In the genomic region with DNA sequence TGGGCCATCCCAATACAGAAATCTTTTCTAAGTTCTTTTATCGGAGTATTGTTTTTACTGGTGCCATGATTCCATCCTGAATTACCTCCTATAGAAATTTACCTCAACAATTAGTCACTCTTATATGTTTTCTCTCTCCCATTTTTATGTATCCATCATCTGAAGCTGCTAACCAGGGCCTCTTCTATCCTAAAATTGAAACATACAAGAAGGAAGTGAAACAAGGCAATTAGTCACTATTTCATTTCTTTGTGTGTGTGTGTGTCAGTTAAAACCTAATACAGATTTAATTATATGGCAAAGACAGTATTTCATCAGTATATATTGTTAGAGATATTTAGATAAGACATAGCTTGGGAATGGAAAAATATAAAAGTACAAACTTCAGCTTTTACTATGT, we compare ENCODE assay signal across 12 cellular contexts.
DNase-seq lines count a peak whose midpoint lies in the region; ATAC-seq and TF ChIP-seq lines count a peak whose summit lies in the region.
"Had no signal": no experiment of that assay in that cellular context is flagged by ENCODE, and none has a peak within 500 bp of the region (broad histone marks: within the 10 kb centered on the region; RNA-seq: fewer than 3 reads in every experiment).

No MANE protein-coding gene starts in this region.

- H3K36me3 Mint-ChIP-seq in activated naive CD4-positive, alpha-beta T cell treated with anti-CD3 and anti-CD28 coated beads, Interleukin-2, amount 50 U/mL, for 72 hours: no peaks in the 10 kb centered on the region
- H3K36me3 Mint-ChIP-seq in activated naive CD4-positive, alpha-beta T cell treated with anti-CD3 and anti-CD28 coated beads, Interleukin-2, amount 10 ng/mL, durations not matched to agents 7 days and 5 days: peaks cover 6% of the 10 kb centered on the region

- no peak for DNase-seq in activated naive CD4-positive, alpha-beta T cell treated with anti-CD3 and anti-CD28 coated beads, Interleukin-2, amount 50 U/mL, for 72 hours (ENCODE audit: low spot score in 2 of 2)
- no peak for DNase-seq in activated naive CD4-positive, alpha-beta T cell treated with anti-CD3 and anti-CD28 coated beads, Interleukin-2, amount 10 ng/mL, durations not matched to agents 7 days and 5 days
- DNase-seq in NCI-H774 (lab: John Stamatoyannopoulos, UW) (no peak), head of caudate nucleus (no peak), Peyer's patch (no peak), NCI-H1092 (lab: John Stamatoyannopoulos, UW) (no peak)
- DNase-seq: H9, trophoblast cell had no signal

- no peak overlapping the region for H3K4me3 ChIP-seq in Peyer's patch

- no peak for TF ChIP-seq POLR2A in Peyer's patch (IDR thresholded peaks at IDR 0.05)

- CTCF ChIA-PET in activated naive CD4-positive, alpha-beta T cell treated with anti-CD3 and anti-CD28 coated beads, Interleukin-2, amount 10 ng/mL, durations not matched to agents 7 days and 5 days (lab: Charles Lee): interaction anchor here (1.3 kb wide), 1 partner anchor 10 kb away, joined by 4 read pairs; no protein-coding TSS in a partner anchor

- no peak overlapping the region for H3K27ac ChIP-seq in Peyer's patch

- H3K9me3 Mint-ChIP-seq in activated naive CD4-positive, alpha-beta T cell treated with anti-CD3 and anti-CD28 coated beads, Interleukin-2, amount 50 U/mL, for 72 hours: no peaks in the 10 kb centered on the region
- peaks cover 4% of the 10 kb centered on the region for H3K9me3 Mint-ChIP-seq in activated naive CD4-positive, alpha-beta T cell treated with anti-CD3 and anti-CD28 coated beads, Interleukin-2, amount 10 ng/mL, durations not matched to agents 7 days and 5 days
- H3K9me3 Mint-ChIP-seq: H9 had no signal

- H3K4me3 Mint-ChIP-seq in activated naive CD4-positive, alpha-beta T cell treated with anti-CD3 and anti-CD28 coated beads, Interleukin-2, amount 10 ng/mL, durations not matched to agents 7 days and 5 days: no peak overlapping the region
- H3K4me3 Mint-ChIP-seq: H9 had no signal

- ATAC-seq in activated naive CD4-positive, alpha-beta T cell treated with anti-CD3 and anti-CD28 coated beads, Interleukin-2, amount 50 U/mL, for 72 hours: peak; percentile 37 to 64
- peak; percentile 59 for ATAC-seq in HG02678 (IDR thresholded peaks at IDR 0.05; ENCODE audit: unreplicated experiment)
- peak; percentile 76 for ATAC-seq in HG03520 (IDR thresholded peaks at IDR 0.05; ENCODE audit: unreplicated experiment)

- H3K4me1 ChIP-seq in Peyer's patch: no peaks in the 10 kb centered on the region

- H3K36me3 ChIP-seq in Peyer's patch: no peaks in the 10 kb centered on the region

- no peak for TF ChIP-seq CTCF in Peyer's patch (IDR thresholded peaks at IDR 0.05)

- no peaks in the 10 kb centered on the region for H3K9me3 ChIP-seq in Peyer's patch

- peaks cover 35% of the 10 kb centered on the region for H3K4me1 Mint-ChIP-seq in activated naive CD4-positive, alpha-beta T cell treated with anti-CD3 and anti-CD28 coated beads, Interleukin-2, amount 10 ng/mL, durations not matched to agents 7 days and 5 days
- H3K4me1 Mint-ChIP-seq: H9 had no signal

- H3K27me3 Mint-ChIP-seq in activated naive CD4-positive, alpha-beta T cell treated with anti-CD3 and anti-CD28 coated beads, Interleukin-2, amount 10 ng/mL, durations not matched to agents 7 days and 5 days: no peaks in the 10 kb centered on the region
- H3K27me3 Mint-ChIP-seq: progenitor cell of endocrine pancreas had no signal

- H3K27ac Mint-ChIP-seq in activated naive CD4-positive, alpha-beta T cell treated with anti-CD3 and anti-CD28 coated beads, Interleukin-2, amount 50 U/mL, for 72 hours: no peak overlapping the region
- H3K27ac Mint-ChIP-seq in activated naive CD4-positive, alpha-beta T cell treated with anti-CD3 and anti-CD28 coated beads, Interleukin-2, amount 10 ng/mL, durations not matched to agents 7 days and 5 days: no peak overlapping the region
- H3K27ac Mint-ChIP-seq: activated T-helper 2 cell treated with anti-CD3 and anti-CD28 coated beads, Interferon-gamma antibody, Interleukin-2, Interleukin-4, amounts not matched to agents 10 μg/mL and 5 μg/mL and 100 μg/mL, durations not matched to agents 14 hours and 24 hours and 36 hours; H9; progenitor cell of endocrine pancreas had no signal

- intact Hi-C loops in head of caudate nucleus (cut with DNase I): no loop called here

- no peaks in the 10 kb centered on the region for H3K27me3 ChIP-seq in Peyer's patch
